ENCODE assay signal across 8 cellular contexts in genomic region chr1:67759692-67760029, GRCh38.
DNase-seq lines count a peak whose midpoint lies in the region; ATAC-seq and TF ChIP-seq lines count a peak whose summit lies in the region.

No MANE protein-coding gene starts in this region.

- intact Hi-C loops in upper lobe of right lung (cut with DNase I), result loop anchor here (10.0 kb wide), 2 partner anchors 195 to 225 kb away; no protein-coding TSS in a partner anchor

- no peaks in the 10 kb centered on the region for H3K9me2 ChIP-seq in OCI-LY1 (ENCODE audit: low read depth, low read length)

- peak overlapping the region; percentile 48; the same call in 1 of the 2 replicates for H3K9ac ChIP-seq in OCI-LY1 (ENCODE audit: low read length)
- peak overlapping the region in 1 of 2 donors; percentile 55 for H3K9ac ChIP-seq in liver (ENCODE audit: low read depth in 1 of 2, low read length in 2 of 2)

- no peaks in the 10 kb centered on the region for H3K9me3 ChIP-seq in OCI-LY1 (ENCODE audit: low read length)
- H3K9me3 ChIP-seq in liver (ENCODE audit: control insufficient read depth in 4 of 4, low read length in 3 of 4), result no peaks in the 10 kb centered on the region
- no peaks in the 10 kb centered on the region for H3K9me3 ChIP-seq in upper lobe of right lung

- H3K4me3 ChIP-seq in OCI-LY1 (ENCODE audit: low read depth, low read length, poor library complexity, severe bottlenecking), result no peak overlapping the region
- no peak overlapping the region for H3K4me3 ChIP-seq in liver (ENCODE audit: low read depth in 1 of 3, low read length in 3 of 3)
- no peak overlapping the region for H3K4me3 ChIP-seq in upper lobe of right lung

- no peaks in the 10 kb centered on the region for H3K36me3 ChIP-seq in OCI-LY1 (ENCODE audit: insufficient read depth, low read length)
- peaks cover 0 to 1% (median 0%) of the 10 kb centered on the region in 4 donors for H3K36me3 ChIP-seq in liver (ENCODE audit: control insufficient read depth in 4 of 4, insufficient read depth in 3 of 4, low read depth in 1 of 4, low read length in 3 of 4)
- H3K36me3 ChIP-seq in upper lobe of right lung, result no peaks in the 10 kb centered on the region

- no peak overlapping the region for H2AFZ ChIP-seq in OCI-LY1 (ENCODE audit: low read length)

- peaks cover 50% of the 10 kb centered on the region for H3K4me1 ChIP-seq in OCI-LY1 (ENCODE audit: insufficient read depth, low read length, severe bottlenecking)
- peaks cover 2 to 18% (median 12%) of the 10 kb centered on the region in 4 donors for H3K4me1 ChIP-seq in liver (ENCODE audit: control insufficient read depth in 4 of 4, insufficient read depth in 4 of 4, low read length in 3 of 4)
- H3K4me1 ChIP-seq in upper lobe of right lung, result peaks cover 22% of the 10 kb centered on the region

- TF ChIP-seq CTCF in OCI-LY1 (IDR thresholded peaks at IDR 0.05; ENCODE audit: low read length), result no peak
- no peak for TF ChIP-seq CTCF in liver (IDR thresholded peaks at IDR 0.05; ENCODE audit: low read depth, low read length, missing input control)
- no peak for TF ChIP-seq CTCF in upper lobe of right lung (IDR thresholded peaks at IDR 0.05)

- peak overlapping the region; percentile 35; the same call in 1 of the 2 replicates for H3K4me2 ChIP-seq in OCI-LY1 (ENCODE audit: low read length)

- H3K79me2 ChIP-seq in OCI-LY1 (ENCODE audit: insufficient read depth, low read length), result no peaks in the 10 kb centered on the region

- no peaks in the 10 kb centered on the region for H3F3A ChIP-seq in OCI-LY1 (ENCODE audit: insufficient read depth, low read length)

- H3K27ac ChIP-seq in OCI-LY1 (ENCODE audit: low read depth, low read length, poor library complexity, severe bottlenecking), result peak overlapping the region; percentile 92
- peak overlapping the region; percentile 87 to 93 for H3K27ac ChIP-seq in liver (ENCODE audit: low read depth in 1 of 2, low read length in 2 of 2)
- H3K27ac ChIP-seq in upper lobe of right lung, result no peak overlapping the region

- DNase-seq in upper lobe of right lung (no peak), NCI-H2227 treated with DMSO at 0.1 percent for 48 hours (lab: John Stamatoyannopoulos, UW) (no peak)
- DNase-seq in activated CD8-positive, alpha-beta memory T cell treated with anti-CD3 and anti-CD28 coated beads, Interleukin-2, amount 50 U/mL, for 48 hours, result no peak
- DNase-seq in activated CD8-positive, alpha-beta memory T cell treated with anti-CD3 and anti-CD28 coated beads, Interleukin-2, amount 50 U/mL, for 4 hours, result no peak

- ATAC-seq in GM18498 (IDR thresholded peaks at IDR 0.05; ENCODE audit: unreplicated experiment) (peak; percentile 24), HG02571 (IDR thresholded peaks at IDR 0.05; ENCODE audit: unreplicated experiment) (peak; percentile 22), upper lobe of right lung (no peak)

- no peaks in the 10 kb centered on the region for H4K20me1 ChIP-seq in OCI-LY1 (ENCODE audit: insufficient read depth, low read length)

- TF ChIP-seq RAD21 in liver (IDR thresholded peaks at IDR 0.05), result no peak

- H3K27me3 ChIP-seq in OCI-LY1 (ENCODE audit: insufficient read depth, low read length), result no peaks in the 10 kb centered on the region
- no peaks in the 10 kb centered on the region for H3K27me3 ChIP-seq in liver (ENCODE audit: control insufficient read depth in 4 of 4, insufficient read depth in 4 of 4, low read length in 3 of 4)
- no peaks in the 10 kb centered on the region for H3K27me3 ChIP-seq in upper lobe of right lung

TF ChIP-seq in liver, 16 proteins besides CTCF, POLR2A, EP300 and RAD21:
- TF ChIP-seq JUND (IDR thresholded peaks at IDR 0.05), result no peak
- no peak for TF ChIP-seq YY1 (IDR thresholded peaks at IDR 0.05)
- TF ChIP-seq SP1 (IDR thresholded peaks at IDR 0.05), result no peak
- no peak for TF ChIP-seq FOXA2 (IDR thresholded peaks at IDR 0.05)
- no peak for TF ChIP-seq HNF4A (conservative IDR thresholded peaks at IDR 0.05)
- TF ChIP-seq MAX (IDR thresholded peaks at IDR 0.05), result no peak
- no peak for TF ChIP-seq TAF1 (conservative IDR thresholded peaks at IDR 0.05)
- no peak for TF ChIP-seq EGR1 (IDR thresholded peaks at IDR 0.05; ENCODE audit: low read depth in 2 of 2)
- TF ChIP-seq HNF4G (IDR thresholded peaks at IDR 0.05), result no peak
- no peak for TF ChIP-seq ZBTB33 (IDR thresholded peaks at IDR 0.05)
- TF ChIP-seq NR2F2 (IDR thresholded peaks at IDR 0.05), result no peak
TF ChIP-seq in liver: peak in this region for 0.
